ENCODE assay signal across 1 cellular context in the genomic region with DNA sequence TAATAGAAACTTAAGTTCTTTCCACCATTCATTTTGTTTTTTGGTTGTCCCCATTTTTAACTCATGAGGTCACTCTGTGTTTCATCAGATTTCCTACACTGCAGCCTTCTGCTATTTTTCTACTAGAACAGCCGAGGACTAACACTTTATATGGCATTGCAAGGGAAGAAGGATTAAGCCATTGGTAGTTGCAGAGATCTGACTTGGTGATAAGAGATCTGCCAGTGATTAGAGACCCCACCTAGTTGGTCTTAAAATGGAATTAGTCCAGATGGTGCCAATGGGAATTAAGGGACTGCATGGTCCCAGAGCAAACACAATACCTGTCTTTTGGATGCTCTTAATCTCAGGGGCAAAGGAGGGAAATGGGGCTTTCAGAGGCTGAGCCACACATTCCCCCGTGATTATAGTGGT.
TF ChIP-seq lines count a peak whose summit lies in the region.

No MANE protein-coding gene starts in this region.

TF ChIP-seq in SK-N-SH treated with all-trans-retinoic acid at 6 μM for 48 hours, 23 proteins besides CTCF, POLR2A, EP300 and RAD21 (continued from another document):
- no peak for TF ChIP-seq CSRNP3 (CRISPR knock-in tag; IDR thresholded peaks at IDR 0.05)
- TF ChIP-seq BACH2 (CRISPR knock-in tag; IDR thresholded peaks at IDR 0.05; ENCODE audit: borderline replicate concordance): no peak
- no peak for TF ChIP-seq ZC3H10 (CRISPR knock-in tag; IDR thresholded peaks at IDR 0.05)
- TF ChIP-seq TSHZ2 (CRISPR knock-in tag; IDR thresholded peaks at IDR 0.05): no peak
- no peak for TF ChIP-seq ARNTL (CRISPR knock-in tag; IDR thresholded peaks at IDR 0.05; ENCODE audit: borderline replicate concordance, low read depth)
- no peak for TF ChIP-seq TOX (CRISPR knock-in tag; IDR thresholded peaks at IDR 0.05; ENCODE audit: borderline replicate concordance)
